In the genomic region with DNA sequence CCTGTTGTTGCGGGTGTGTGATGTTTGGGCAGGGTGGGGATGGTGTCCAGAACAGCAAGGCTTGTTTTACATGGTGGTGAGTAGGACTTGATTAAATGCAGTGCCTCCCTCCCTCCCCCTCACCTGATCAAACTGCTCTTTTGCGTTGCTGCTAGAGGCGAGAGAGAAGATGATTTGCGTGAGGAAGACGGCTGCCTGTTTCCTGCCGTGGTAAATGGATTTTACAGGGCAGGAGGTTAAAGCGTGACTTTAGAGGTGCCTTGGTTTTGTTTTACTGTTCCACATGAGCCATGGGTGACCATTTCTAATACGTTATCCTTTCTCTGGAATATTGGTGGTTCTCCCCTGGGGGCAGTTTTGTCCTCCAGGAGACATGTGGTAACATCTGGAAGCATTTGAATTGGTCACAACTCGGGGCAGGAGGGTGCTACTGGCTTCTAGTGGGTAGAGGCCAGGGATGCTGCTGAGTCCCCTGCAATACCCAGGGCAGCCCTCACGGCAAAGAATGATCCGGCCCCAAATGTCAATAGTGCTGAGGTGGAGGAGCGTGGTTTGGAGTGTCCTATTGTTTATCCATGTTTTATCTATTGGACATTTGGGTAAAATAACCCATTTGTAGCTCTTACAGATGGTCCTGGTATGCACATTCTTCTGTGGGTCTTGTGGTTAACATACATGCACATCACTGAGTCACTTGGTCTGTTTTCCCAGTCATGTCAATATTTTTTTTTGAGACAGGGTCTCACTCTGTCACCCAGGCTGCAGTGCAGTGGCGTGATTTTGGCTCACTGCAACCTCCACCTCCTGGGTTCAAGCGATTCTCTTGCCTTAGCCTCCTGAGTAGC, we compare ENCODE assay signal across 22 cellular contexts.
DNase-seq lines count a peak whose midpoint lies in the region; ATAC-seq and TF ChIP-seq lines count a peak whose summit lies in the region.
"Had no signal": no experiment of that assay in that cellular context is flagged by ENCODE, and none has a peak within 500 bp of the region (broad histone marks: within the 10 kb centered on the region; RNA-seq: fewer than 3 reads in every experiment).

No MANE protein-coding gene starts in this region.

- H3K9me3 Mint-ChIP-seq in progenitor cell of endocrine pancreas (ENCODE audit: low read depth) = peaks cover 18% of the 10 kb centered on the region
- H3K9me3 Mint-ChIP-seq: activated T-helper 2 cell treated with anti-CD3 and anti-CD28 coated beads, Interferon-gamma antibody, Interleukin-2, Interleukin-4, amounts not matched to agents 10 μg/mL and 5 μg/mL and 100 μg/mL, durations not matched to agents 14 hours and 24 hours and 36 hours had no signal

- H3K4me3 ChIP-seq in foreskin fibroblast (ENCODE audit: low read depth in 1 of 2, low read length in 2 of 2) = no peak overlapping the region
- H3K4me3 ChIP-seq: HAP-1, right lobe of liver, suprapubic skin had no signal

- peaks cover 3% of the 10 kb centered on the region for H3K36me3 Mint-ChIP-seq in progenitor cell of endocrine pancreas (ENCODE audit: insufficient read depth)

- ATAC-seq in HG03280 (IDR thresholded peaks at IDR 0.05; ENCODE audit: unreplicated experiment) = no peak
- ATAC-seq: right lobe of liver had no signal

- H3K27me3 Mint-ChIP-seq in progenitor cell of endocrine pancreas = no peaks in the 10 kb centered on the region

- DNase-seq in H4 (ENCODE audit: low spot score) (peak; percentile 25), T1000 (lab: John Stamatoyannopoulos, UW) (peak; percentile 9), foreskin fibroblast (peak; percentile 14 to 34), progenitor cell of endocrine pancreas (ENCODE audit: low spot score, unreplicated experiment) (no peak), SKM-1 (lab: John Stamatoyannopoulos, UW; ENCODE audit: unreplicated experiment) (no peak), NOMO-1 (lab: John Stamatoyannopoulos, UW; ENCODE audit: unreplicated experiment in 2 of 2) (no peak), GM10266 (ENCODE audit: extremely low spot score) (no peak)
- DNase-seq: Calu3; cortex of kidney; GF-D8; mesendoderm; NCI-H2107; NCI-H774; right lobe of liver; RPMI8226; stimulated activated CD4-positive, alpha-beta T cell treated with anti-CD3 and anti-CD28 coated beads, Interleukin-4, amount 100 ng/mL, for 4 hours; T-helper 1 cell had no signal

- H3K27ac Mint-ChIP-seq in progenitor cell of endocrine pancreas = peak overlapping the region; percentile 29
- H3K27ac Mint-ChIP-seq: activated T-helper 2 cell treated with anti-CD3 and anti-CD28 coated beads, Interferon-gamma antibody, Interleukin-2, Interleukin-4, amounts not matched to agents 10 μg/mL and 5 μg/mL and 100 μg/mL, durations not matched to agents 14 hours and 24 hours and 36 hours; B cell had no signal

- TF ChIP-seq CTCF in foreskin fibroblast (IDR thresholded peaks at IDR 0.05; ENCODE audit: low read depth, low read length) (no peak), progenitor cell of endocrine pancreas (IDR thresholded peaks at IDR 0.05; ENCODE audit: unreplicated experiment) (no peak), GM10266 (IDR thresholded peaks at IDR 0.05; ENCODE audit: control insufficient read depth, insufficient read depth, low read depth, missing control alignments) (no peak)

- no peak overlapping the region for H3K4me3 Mint-ChIP-seq in progenitor cell of endocrine pancreas (ENCODE audit: low read depth)
- H3K4me3 Mint-ChIP-seq: B cell had no signal

- H3K4me1 Mint-ChIP-seq in progenitor cell of endocrine pancreas (ENCODE audit: low read depth) = peaks cover 18% of the 10 kb centered on the region
- H3K4me1 Mint-ChIP-seq: B cell had no signal

Comparison
In these comparisons a context has a peak if more than half of its experiments do, and no peak if none do; other contexts are left out.
1. DNase-seq: peak in H4 (single experiment), T1000 (single experiment) and foreskin fibroblast (2 of 2); none in progenitor cell of endocrine pancreas (single experiment), SKM-1 (single experiment), NOMO-1 (0 of 2) and GM10266 (single experiment).